Comparison of ENCODE assay signal across 16 cellular contexts in genomic region chr12:4044736-4045432, GRCh38.
"Had no signal": no experiment of that assay in that cellular context is flagged by ENCODE, and none has a peak within 500 bp of the region (broad histone marks: within the 10 kb centered on the region; RNA-seq: fewer than 3 reads in every experiment).

No MANE protein-coding gene starts in this region.

- H3K27ac Mint-ChIP-seq: activated CD4-positive, alpha-beta T cell treated with anti-CD3 and anti-CD28 coated beads, Interleukin-2, amount 10 ng/mL, durations not matched to agents 24 days and 14 days; activated CD8-positive, alpha-beta T cell treated with anti-CD3 and anti-CD28 coated beads, Interleukin-2, amount 10 ng/mL, durations not matched to agents 7 days and 5 days; activated naive CD8-positive, alpha-beta T cell treated with anti-CD3 and anti-CD28 coated beads, Interleukin-2, amount 10 ng/mL, durations not matched to agents 7 days and 5 days; stimulated activated naive B cell treated with anti-CD40 and anti-IgM and Interleukin-4, amounts not matched to agents 10 μg/mL and 1 μg/mL and 100 μg/mL, for 72 hours had no signal

- DNase-seq: activated CD4-positive, alpha-beta T cell treated with anti-CD3 and anti-CD28 coated beads, Interleukin-2, amount 10 ng/mL, durations not matched to agents 24 days and 14 days; activated CD4-positive, CD25-positive, alpha-beta regulatory T cell; activated CD8-positive, alpha-beta T cell treated with anti-CD3 and anti-CD28 coated beads, Interleukin-2, amount 10 ng/mL, durations not matched to agents 7 days and 5 days; activated gamma-delta T cell; activated naive CD8-positive, alpha-beta T cell treated with anti-CD3 and anti-CD28 coated beads, Interleukin-2, amount 10 ng/mL, durations not matched to agents 7 days and 5 days; colonic mucosa; left colon; mammary epithelial cell; stimulated activated naive B cell treated with anti-CD40 and anti-IgM and Interleukin-4, amounts not matched to agents 10 μg/mL and 1 μg/mL and 100 μg/mL, for 72 hours; T1000; upper lobe of left lung had no signal

- H3K4me3 Mint-ChIP-seq: activated CD4-positive, alpha-beta T cell treated with anti-CD3 and anti-CD28 coated beads, Interleukin-2, amount 10 ng/mL, durations not matched to agents 24 days and 14 days; activated CD8-positive, alpha-beta T cell treated with anti-CD3 and anti-CD28 coated beads, Interleukin-2, amount 10 ng/mL, durations not matched to agents 7 days and 5 days; activated naive CD8-positive, alpha-beta T cell treated with anti-CD3 and anti-CD28 coated beads, Interleukin-2, amount 10 ng/mL, durations not matched to agents 7 days and 5 days; central memory CD8-positive, alpha-beta T cell; stimulated activated naive B cell treated with anti-CD40 and anti-IgM and Interleukin-4, amounts not matched to agents 10 μg/mL and 1 μg/mL and 100 μg/mL, for 72 hours had no signal

- H3K36me3 Mint-ChIP-seq: activated naive CD8-positive, alpha-beta T cell treated with anti-CD3 and anti-CD28 coated beads, Interleukin-2, amount 10 ng/mL, durations not matched to agents 7 days and 5 days; stimulated activated naive B cell treated with anti-CD40 and anti-IgM and Interleukin-4, amounts not matched to agents 10 μg/mL and 1 μg/mL and 100 μg/mL, for 72 hours had no signal

- H3K4me1 Mint-ChIP-seq: activated CD4-positive, alpha-beta T cell treated with anti-CD3 and anti-CD28 coated beads, Interleukin-2, amount 10 ng/mL, durations not matched to agents 24 days and 14 days; central memory CD8-positive, alpha-beta T cell had no signal

- H3K27ac ChIP-seq: colonic mucosa, neutrophil, parathyroid adenoma, thoracic aorta, upper lobe of left lung had no signal

- H3K27me3 ChIP-seq: colonic mucosa, upper lobe of left lung had no signal

- H3K4me3 ChIP-seq: colonic mucosa, thoracic aorta, upper lobe of left lung had no signal

- H3K36me3 ChIP-seq: colonic mucosa, neutrophil, thoracic aorta, upper lobe of left lung had no signal

- H3K9me3 Mint-ChIP-seq: activated CD4-positive, alpha-beta T cell treated with anti-CD3 and anti-CD28 coated beads, Interleukin-2, amount 10 ng/mL, durations not matched to agents 24 days and 14 days; activated naive CD8-positive, alpha-beta T cell treated with anti-CD3 and anti-CD28 coated beads, Interleukin-2, amount 10 ng/mL, durations not matched to agents 7 days and 5 days; central memory CD8-positive, alpha-beta T cell; stimulated activated naive B cell treated with anti-CD40 and anti-IgM and Interleukin-4, amounts not matched to agents 10 μg/mL and 1 μg/mL and 100 μg/mL, for 72 hours had no signal

- ATAC-seq: activated CD8-positive, alpha-beta T cell treated with anti-CD3 and anti-CD28 coated beads, Interleukin-2, amount 10 ng/mL, durations not matched to agents 7 days and 5 days; esophagus mucosa; left colon; stimulated activated naive B cell treated with anti-CD40 and anti-IgM and Interleukin-4, amounts not matched to agents 10 μg/mL and 1 μg/mL and 100 μg/mL, for 72 hours had no signal
